Comparison of ENCODE assay signal across 25 cellular contexts in genomic region chr10:133026726-133027395, GRCh38.
"Had no signal": no experiment of that assay in that cellular context is flagged by ENCODE, and none has a peak within 500 bp of the region (broad histone marks: within the 10 kb centered on the region; RNA-seq: fewer than 3 reads in every experiment).

No MANE protein-coding gene starts in this region.

- ATAC-seq: natural killer cell treated with Interleukin-12 subunit alpha and Interleukin-12 subunit beta and Interleukin-15 and Interleukin-18, amount 100 ng/mL, for 72 hours; right cardiac atrium; right lobe of liver; stimulated activated naive B cell treated with anti-CD40 and anti-IgM and Interleukin-4, amounts not matched to agents 10 μg/mL and 1 μg/mL and 100 μg/mL, for 72 hours had no signal

- H3K4me3 ChIP-seq: ovary, psoas muscle, right lobe of liver, sigmoid colon, stomach, thoracic aorta, thyroid gland, tibial nerve, upper lobe of left lung, vagina had no signal

- H3K36me3 ChIP-seq: ovary, right lobe of liver, sigmoid colon, stomach, thoracic aorta, thyroid gland, tibial nerve, upper lobe of left lung, vagina had no signal

- DNase-seq: nephron progenitor cell; occipital lobe; ovary; posterior cingulate gyrus; psoas muscle; right cardiac atrium; right lobe of liver; sigmoid colon; small intestine; stimulated activated CD4-positive, alpha-beta T cell treated with anti-CD3 and anti-CD28 coated beads, Interleukin-15, amount 100 ng/mL, for 24 hours; stimulated activated CD4-positive, alpha-beta T cell treated with anti-CD3 and anti-CD28 coated beads, Interleukin-2, amount 100 ng/mL, for 24 hours; stimulated activated CD4-positive, alpha-beta T cell treated with anti-CD3 and anti-CD28 coated beads, Interleukin-2, amount 100 ng/mL, for 48 hours; stimulated activated CD4-positive, alpha-beta T cell treated with anti-CD3 and anti-CD28 coated beads, Interleukin-4, amount 100 ng/mL, for 24 hours; stimulated activated naive B cell treated with anti-CD40 and anti-IgM and Interleukin-4, amounts not matched to agents 10 μg/mL and 1 μg/mL and 100 μg/mL, for 72 hours; stimulated activated naive CD4-positive, alpha-beta T cell treated with Interleukin-2 at 50 U/mL for 16 hours; stomach; thyroid gland; trophoblast cell had no signal

- H3K4me1 ChIP-seq: parathyroid adenoma, psoas muscle, right lobe of liver, sigmoid colon, thyroid gland, vagina had no signal

- H3K9me3 ChIP-seq: psoas muscle, right lobe of liver, sigmoid colon, stomach, thoracic aorta, thyroid gland, tibial nerve, upper lobe of left lung, vagina had no signal

- FAIRE-seq: small intestine, urothelium cell line had no signal

- H3K27ac ChIP-seq: ovary, parathyroid adenoma, psoas muscle, right lobe of liver, sigmoid colon, stomach, thoracic aorta, thyroid gland, tibial nerve, upper lobe of left lung, vagina had no signal

- H3K9ac ChIP-seq: parathyroid adenoma had no signal

- H3K79me2 ChIP-seq: parathyroid adenoma had no signal

- H3K27me3 ChIP-seq: ovary, right lobe of liver, thyroid gland, upper lobe of left lung, vagina had no signal

- H2AFZ ChIP-seq: parathyroid adenoma had no signal
